In the genomic region with DNA sequence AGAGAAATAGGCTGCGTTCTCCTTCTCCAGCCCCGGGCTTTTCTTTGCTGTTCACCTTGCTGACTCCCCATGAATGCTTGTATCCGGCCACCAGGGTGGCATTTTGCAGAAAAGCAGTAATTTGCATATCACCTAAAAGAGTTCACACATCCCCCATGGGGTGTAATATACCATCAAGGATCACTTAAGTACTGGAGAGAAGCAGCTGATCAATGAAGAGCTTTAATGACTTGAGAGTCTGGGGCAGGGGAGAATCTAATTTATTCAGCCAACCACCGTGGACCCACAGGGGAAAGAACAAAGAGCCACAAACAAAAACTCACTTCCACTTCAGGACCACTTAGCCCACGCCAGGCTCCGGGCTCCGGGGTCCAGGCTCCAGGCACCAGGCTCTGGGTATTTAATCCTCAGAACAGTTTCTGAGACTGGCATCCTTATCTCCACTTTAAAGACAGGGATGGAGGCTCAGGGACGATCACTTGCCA, we compare ENCODE assay signal across 10 cellular contexts. TPM values are rescaled to one million over a fixed set of nuclear protein-coding genes. Genes with fewer than 3 reads are reported as not detected.
DNase-seq lines count a peak whose midpoint lies in the region; ATAC-seq and TF ChIP-seq lines count a peak whose summit lies in the region.
"Had no signal": no experiment of that assay in that cellular context is flagged by ENCODE, and none has a peak within 500 bp of the region (broad histone marks: within the 10 kb centered on the region; RNA-seq: fewer than 3 reads in every experiment).

No MANE protein-coding gene starts in this region.

- no peak overlapping the region for H3K4me3 ChIP-seq in Panc1 (ENCODE audit: low read depth in 2 of 2, low read length in 2 of 2)
- no peak overlapping the region for H3K4me3 ChIP-seq in neutrophil (ENCODE audit: low read depth in 1 of 2, low read length in 1 of 2)
- H3K4me3 ChIP-seq: A549 had no signal

- ATAC-seq in GM21786 (IDR thresholded peaks at IDR 0.05; ENCODE audit: unreplicated experiment) (peak; percentile 44), Panc1 (no peak)
- ATAC-seq: A549 had no signal

- no TSS peak for BruUV-seq in Panc1 (replicated peaks; lab: Mats Ljungman, UMichigan)

- peak overlapping the region; percentile 67 for H3K27ac ChIP-seq in Panc1 (ENCODE audit: low read length)
- peak overlapping the region; percentile 13 for H3K27ac ChIP-seq in neutrophil
- H3K27ac ChIP-seq: A549 had no signal

- CTCF ChIA-PET in Panc1 (lab: Charles Lee) = no interaction called here

- H3K27me3 ChIP-seq in Panc1 (ENCODE audit: control insufficient read depth, insufficient read depth, low read length) (no peaks in the 10 kb centered on the region), neutrophil (no peaks in the 10 kb centered on the region)

- TF ChIP-seq CTCF in Panc1 (IDR thresholded peaks at IDR 0.05) (no peak), neutrophil (IDR thresholded peaks at IDR 0.05) (no peak)

- H3K36me3 ChIP-seq in Panc1 (ENCODE audit: control insufficient read depth, insufficient read depth, low read length) = no peaks in the 10 kb centered on the region
- H3K36me3 ChIP-seq in neutrophil = no peaks in the 10 kb centered on the region

- in situ Hi-C loops in Panc1 (cut with HindIII; ENCODE audit: low pct_unique_long_range_greater_than_20kb, low sequenced_read_pairs) = no loop called here

- POLR2A ChIA-PET in Panc1 (lab: Charles Lee) = no interaction called here

- H3K9me3 ChIP-seq in Panc1 (ENCODE audit: control insufficient read depth, insufficient read depth, low read depth, low read length) (no peaks in the 10 kb centered on the region), neutrophil (no peaks in the 10 kb centered on the region)
- H3K9me3 ChIP-seq: A549 had no signal

- DNase-seq in NCI-H748 (lab: John Stamatoyannopoulos, UW; ENCODE audit: unreplicated experiment) (peak; percentile 40), NCI-H748 treated with DMSO at 0.1 percent for 48 hours (lab: John Stamatoyannopoulos, UW) (no peak), Panc1 (ENCODE audit: low read depth, low spot score) (no peak), iPS-NIHi11 (ENCODE audit: low spot score) (no peak), GM03348 (ENCODE audit: low spot score) (no peak), NCI-H446 treated with DMSO at 0.1 percent for 48 hours (lab: John Stamatoyannopoulos, UW) (no peak)
- DNase-seq: SHP77 had no signal

- intact Hi-C loops in Panc1 (cut with micrococcal nuclease; ENCODE audit: unreplicated experiment) = no loop called here

- peaks cover 18% of the 10 kb centered on the region for H3K4me1 ChIP-seq in Panc1 (ENCODE audit: control insufficient read depth, insufficient read depth, low read length)
- H3K4me1 ChIP-seq in neutrophil (ENCODE audit: control insufficient read depth in 1 of 2, insufficient read depth in 1 of 2, low read depth in 1 of 2, low read length in 1 of 2) = peaks cover 22 to 27% of the 10 kb centered on the region in 2 experiments

RNA-seq across cellular contexts. Expression of a gene that starts 33.9 kb away (rescaled TPM):
- 279 TPM for total RNA-seq in Panc1 (2021; ENCODE audit: unreplicated experiment)
- 156 TPM for polyA plus RNA-seq in Panc1 (2012; ENCODE audit: insufficient read length)
